Comparison of ENCODE assay signal across 10 cellular contexts in the genomic region with DNA sequence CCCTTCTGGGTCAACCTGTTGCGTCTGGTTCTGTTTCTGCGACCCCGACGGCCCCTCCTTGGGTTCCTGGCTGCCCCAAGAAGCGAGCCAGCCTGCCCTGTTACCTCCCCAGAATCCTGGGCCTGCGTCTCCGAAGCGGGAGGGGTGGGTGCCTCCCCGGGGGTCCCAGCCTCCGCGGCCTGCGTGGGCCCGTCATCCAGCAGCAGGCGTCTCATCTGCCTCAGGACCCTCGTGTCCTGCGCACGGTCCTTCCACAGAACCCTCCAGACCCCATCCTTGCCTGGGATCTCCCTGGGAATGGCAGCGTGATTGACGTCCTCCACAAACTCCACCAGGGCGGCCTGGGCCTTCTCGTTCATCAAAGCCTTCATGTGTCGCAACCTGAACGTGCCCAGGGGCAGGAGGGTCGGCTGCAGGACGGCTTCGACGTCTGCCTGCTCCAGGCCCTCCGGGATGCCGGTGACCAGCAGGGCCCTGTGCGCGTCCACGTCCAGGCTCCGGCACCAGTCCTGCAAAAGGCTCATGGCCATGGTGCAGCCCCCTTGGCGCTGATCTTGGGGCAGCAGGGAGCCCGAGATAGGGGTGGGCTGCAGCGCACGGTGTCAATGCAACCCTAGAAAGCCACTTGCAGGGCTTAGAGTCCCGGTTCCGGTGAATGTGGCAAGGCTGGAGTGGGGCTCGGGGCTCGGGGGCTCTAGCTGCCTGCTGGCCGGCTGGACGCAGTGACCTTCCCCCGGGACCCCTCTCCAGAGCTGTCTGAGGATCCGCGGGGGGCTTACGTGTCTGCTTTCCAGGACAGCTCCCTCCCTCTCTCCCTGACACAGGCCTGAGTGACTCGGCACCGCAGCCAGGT. TPM values are rescaled to one million over a fixed set of nuclear protein-coding genes. Genes with fewer than 3 reads are reported as not detected.
DNase-seq lines count a peak whose midpoint lies in the region; FAIRE-seq and TF ChIP-seq lines count a peak whose summit lies in the region.
"Had no signal": no experiment of that assay in that cellular context is flagged by ENCODE, and none has a peak within 500 bp of the region (broad histone marks: within the 10 kb centered on the region; RNA-seq: fewer than 3 reads in every experiment).

No MANE protein-coding gene starts in this region.

- H4K20me1 ChIP-seq in astrocyte (ENCODE audit: insufficient read depth, low read length), result no peaks in the 10 kb centered on the region

- TF ChIP-seq POLR2A in Peyer's patch (IDR thresholded peaks at IDR 0.05), result no peak

- H3K4me1 Mint-ChIP-seq in astrocyte (ENCODE audit: low read depth, unreplicated experiment) (peaks cover 9% of the 10 kb centered on the region), HFFc6 (ENCODE audit: low read depth) (peaks cover 5% of the 10 kb centered on the region; the same call in 1 of the 2 replicates)

- H3K27me3 Mint-ChIP-seq in astrocyte (ENCODE audit: low read depth, unreplicated experiment) (peaks cover 22% of the 10 kb centered on the region), HFFc6 (ENCODE audit: insufficient read depth) (peaks cover 13% of the 10 kb centered on the region)

- H3K9me3 Mint-ChIP-seq in astrocyte (ENCODE audit: unreplicated experiment) (no peaks in the 10 kb centered on the region), HFFc6 (no peaks in the 10 kb centered on the region)
- H3K9me3 Mint-ChIP-seq: natural killer cell had no signal

- FAIRE-seq in astrocyte (lab: Jason Lieb, UNC), result no peak

- H3K9me3 ChIP-seq in HUES6 (ENCODE audit: control insufficient read depth, insufficient read depth, low read depth, low read length) (no peaks in the 10 kb centered on the region), astrocyte (ENCODE audit: insufficient read depth, low read depth, low read length) (peaks cover 10% of the 10 kb centered on the region), stomach smooth muscle (ENCODE audit: control insufficient read depth in 2 of 2, low read length in 2 of 2) (no peaks in the 10 kb centered on the region), Peyer's patch (no peaks in the 10 kb centered on the region)

- H3K4me2 ChIP-seq in astrocyte (ENCODE audit: low read length), result peak overlapping the region; percentile 79

- peaks cover 13% of the 10 kb centered on the region for H3K4me1 ChIP-seq in HUES6 (ENCODE audit: control insufficient read depth, insufficient read depth, low read length)
- H3K4me1 ChIP-seq in astrocyte (ENCODE audit: insufficient read depth, low read length), result peaks cover 6% of the 10 kb centered on the region
- H3K4me1 ChIP-seq in stomach smooth muscle (ENCODE audit: control insufficient read depth, insufficient read depth, low read length), result peaks cover 13% of the 10 kb centered on the region
- H3K4me1 ChIP-seq in Peyer's patch, result peaks cover 0 to 23% (median 4%) of the 10 kb centered on the region in 4 donors

- H3K27me3 ChIP-seq in HUES6 (ENCODE audit: control insufficient read depth, insufficient read depth, low read length), result peaks cover 47% of the 10 kb centered on the region
- H3K27me3 ChIP-seq in astrocyte (ENCODE audit: insufficient read depth, low read length), result peaks cover 28% of the 10 kb centered on the region
- H3K27me3 ChIP-seq in layer of hippocampus (ENCODE audit: control insufficient read depth, insufficient read depth, low read length), result no peaks in the 10 kb centered on the region
- H3K27me3 ChIP-seq in stomach smooth muscle (ENCODE audit: control insufficient read depth in 1 of 2, insufficient read depth in 2 of 2, low read length in 2 of 2), result peaks cover 26 to 37% of the 10 kb centered on the region in 2 donors
- H3K27me3 ChIP-seq in Peyer's patch, result peaks cover 0 to 4% of the 10 kb centered on the region in 2 donors

- H3K4me3 Mint-ChIP-seq in astrocyte (ENCODE audit: unreplicated experiment) (no peak overlapping the region), HFFc6 (no peak overlapping the region)
- H3K4me3 Mint-ChIP-seq: natural killer cell had no signal

- H3K36me3 ChIP-seq in HUES6 (ENCODE audit: control insufficient read depth, insufficient read depth, low read length) (no peaks in the 10 kb centered on the region), astrocyte (ENCODE audit: insufficient read depth, low read length) (no peaks in the 10 kb centered on the region), stomach smooth muscle (ENCODE audit: control insufficient read depth in 2 of 2, insufficient read depth in 2 of 2, low read length in 2 of 2) (no peaks in the 10 kb centered on the region), Peyer's patch (no peaks in the 10 kb centered on the region)

- H3K79me2 ChIP-seq in astrocyte (ENCODE audit: insufficient read depth, low read length), result no peaks in the 10 kb centered on the region

- H3K4me3 ChIP-seq in HUES6 (ENCODE audit: low read depth, low read length), result peak overlapping the region; percentile 62
- peak overlapping the region; percentile 37 for H3K4me3 ChIP-seq in astrocyte (ENCODE audit: insufficient read depth, low read depth, low read length)
- peak overlapping the region; percentile 22 to 61 for H3K4me3 ChIP-seq in stomach smooth muscle (ENCODE audit: low read length in 2 of 2)
- H3K4me3 ChIP-seq in Peyer's patch, result peak overlapping the region in 2 of 4 donors; percentile 29 to 38
- H3K4me3 ChIP-seq: GM23248 had no signal

- H2AFZ ChIP-seq in astrocyte (ENCODE audit: low read depth, low read length), result peak overlapping the region; percentile 71
- H2AFZ ChIP-seq: GM23248 had no signal

- DNase-seq in astrocyte (ENCODE audit: low read depth) (no peak), HFFc6 (no peak), NCI-H187 (lab: John Stamatoyannopoulos, UW) (no peak), Peyer's patch (no peak)
- DNase-seq: effector memory CD4-positive, alpha-beta T cell; natural killer cell had no signal

- TF ChIP-seq CTCF in astrocyte (IDR thresholded peaks at IDR 0.05; ENCODE audit: insufficient read depth, low read depth, low read length) (no peak), HFFc6 (IDR thresholded peaks at IDR 0.05) (no peak), Peyer's patch (IDR thresholded peaks at IDR 0.05) (no peak)

- H3K27ac Mint-ChIP-seq in astrocyte (ENCODE audit: unreplicated experiment) (no peak overlapping the region), HFFc6 (no peak overlapping the region)
- H3K27ac Mint-ChIP-seq: natural killer cell had no signal

- no peak overlapping the region for H3K27ac ChIP-seq in HUES6 (ENCODE audit: low read depth, low read length)
- H3K27ac ChIP-seq in astrocyte (ENCODE audit: low read depth, low read length), result no peak overlapping the region
- peak overlapping the region; percentile 31 for H3K27ac ChIP-seq in layer of hippocampus (ENCODE audit: low read depth, low read length)
- H3K27ac ChIP-seq in stomach smooth muscle (ENCODE audit: low read length), result no peak overlapping the region
- H3K27ac ChIP-seq in Peyer's patch, result no peak overlapping the region
- H3K27ac ChIP-seq: GM23248 had no signal

- H3K36me3 Mint-ChIP-seq in astrocyte (ENCODE audit: low read depth, unreplicated experiment), result no peaks in the 10 kb centered on the region
- 0 out of 2 replicates have a peak, but pooled peaks cover 5% of the 10 kb centered on the region for H3K36me3 Mint-ChIP-seq in HFFc6 (ENCODE audit: low read depth)
- H3K36me3 Mint-ChIP-seq: natural killer cell had no signal

- H3K9ac ChIP-seq in HUES6 (ENCODE audit: low read length) (no peak overlapping the region), astrocyte (ENCODE audit: low read length) (no peak overlapping the region), stomach smooth muscle (ENCODE audit: low read length in 2 of 2) (no peak overlapping the region)
- H3K9ac ChIP-seq: GM23248 had no signal

RNA-seq across cellular contexts. Expression of gene PNMA8B, which starts 0.5 kb away (rescaled TPM):
- total RNA-seq in astrocyte (1.7 and 1.9 TPM in 2 replicates), Peyer's patch (1 to 10 TPM in 1 of 4 donors, under 1 TPM in 2, not detected in 1; 0.38 to 1.7 (median 0.67) TPM)
- total RNA-seq in HFFc6 (2021; fragmentation: NEBNext Ultra II Directional; extraction: Animal tissue kit (Norgen Biotek cat#: 25700)), result under 1 TPM in 4 of 6 experiments, not detected in 2; 0.02 to 0.17 (median 0.07) TPM

RNA-seq across cellular contexts. Expression of gene PNMA8A, which starts 23.8 kb away (rescaled TPM):
- total RNA-seq in astrocyte (12.1 and 12.7 TPM in 2 replicates), Peyer's patch (under 1 TPM in 1 of 4 donors, not detected in 3; 0.28 TPM)
- total RNA-seq in HFFc6 (2021; fragmentation: NEBNext Ultra II Directional; extraction: Animal tissue kit (Norgen Biotek cat#: 25700)), result 10 to 100 TPM in 2 of 6 experiments, 1 to 10 TPM in 4; 8.6 to 13.1 (median 9.2) TPM
- total RNA-seq: natural killer cell had no signal
